1 cellular context compared by ENCODE assay signal in genomic region chr14:42944284-42944683, GRCh38.
TF ChIP-seq lines count a peak whose summit lies in the region.

No MANE protein-coding gene starts in this region.

TF ChIP-seq in GM23338, 12 proteins besides CTCF, POLR2A, EP300 and RAD21 (continued from another document):
- no peak for TF ChIP-seq ZNF462 (CRISPR knock-in tag; IDR thresholded peaks at IDR 0.05)
- TF ChIP-seq REST (IDR thresholded peaks at IDR 0.05; ENCODE audit: unreplicated experiment) = no peak
TF ChIP-seq in GM23338: peak in this region for 0.
